Comparison of ENCODE assay signal across 25 cellular contexts in genomic region chr11:94844031-94844430, GRCh38.
"Had no signal": no experiment of that assay in that cellular context is flagged by ENCODE, and none has a peak within 500 bp of the region (broad histone marks: within the 10 kb centered on the region; RNA-seq: fewer than 3 reads in every experiment).

No MANE protein-coding gene starts in this region.

- H3K4me2 ChIP-seq: hepatocyte, smooth muscle cell had no signal

- H3K27me3 ChIP-seq: colonic mucosa, esophagus squamous epithelium, hepatocyte, thyroid gland, vagina had no signal

- FAIRE-seq: islet of Langerhans had no signal

- H3K27ac ChIP-seq: colonic mucosa, hepatocyte, lower lobe of right lung, prostate gland, thyroid gland, vagina had no signal

- DNase-seq: colonic mucosa; effector CD8-positive, alpha-beta T cell; endodermal cell; esophagus squamous epithelium; foreskin melanocyte; heart left ventricle; left ventricle myocardium superior; lower lobe of right lung; naive thymus-derived CD8-positive, alpha-beta T cell; nephron progenitor cell; nucleus accumbens; right cardiac atrium; stimulated activated CD4-positive, alpha-beta T cell treated with anti-CD3 and anti-CD28 coated beads, Interleukin-12 subunit alpha, Interleukin-12 subunit beta, amount 100 ng/mL, for 4 hours; stimulated activated CD4-positive, alpha-beta T cell treated with anti-CD3 and anti-CD28 coated beads, Interleukin-1b, Interleukin-23, amount 100 ng/mL, for 48 hours; stimulated activated CD4-positive, alpha-beta T cell treated with anti-CD3 and anti-CD28 coated beads, Interleukin-4, amount 100 ng/mL, for 1 hour; stimulated activated CD8-positive, alpha-beta memory T cell treated with anti-CD3 and anti-CD28 coated beads, Interleukin-4, amount 100 ng/mL, for 48 hours; stimulated activated naive CD4-positive, alpha-beta T cell; stimulated activated naive CD8-positive, alpha-beta T cell treated with anti-CD3 and anti-CD28 coated beads, Interleukin-15, amount 100 ng/mL, for 72 hours; thyroid gland; trophoblast cell had no signal

- H3K4me1 ChIP-seq: colonic mucosa, thyroid gland had no signal

- H3K9me3 ChIP-seq: colonic mucosa, esophagus squamous epithelium, heart left ventricle, lower lobe of right lung, prostate gland, thyroid gland, vagina had no signal

- H2AFZ ChIP-seq: hepatocyte had no signal

- H3K4me3 ChIP-seq: colonic mucosa, esophagus squamous epithelium, heart left ventricle, hepatocyte, lower lobe of right lung, prostate gland, smooth muscle cell, thyroid gland, vagina had no signal

- ATAC-seq: heart left ventricle; left ventricle myocardium superior; lower lobe of right lung; naive thymus-derived CD8-positive, alpha-beta T cell; right cardiac atrium; stimulated activated naive CD8-positive, alpha-beta T cell treated with anti-CD3 and anti-CD28 coated beads, Interleukin-15, amount 100 ng/mL, for 72 hours had no signal

- H3K36me3 ChIP-seq: colonic mucosa, lower lobe of right lung, prostate gland, thyroid gland, vagina had no signal
